Comparison of ENCODE assay signal across 12 cellular contexts in the genomic region with DNA sequence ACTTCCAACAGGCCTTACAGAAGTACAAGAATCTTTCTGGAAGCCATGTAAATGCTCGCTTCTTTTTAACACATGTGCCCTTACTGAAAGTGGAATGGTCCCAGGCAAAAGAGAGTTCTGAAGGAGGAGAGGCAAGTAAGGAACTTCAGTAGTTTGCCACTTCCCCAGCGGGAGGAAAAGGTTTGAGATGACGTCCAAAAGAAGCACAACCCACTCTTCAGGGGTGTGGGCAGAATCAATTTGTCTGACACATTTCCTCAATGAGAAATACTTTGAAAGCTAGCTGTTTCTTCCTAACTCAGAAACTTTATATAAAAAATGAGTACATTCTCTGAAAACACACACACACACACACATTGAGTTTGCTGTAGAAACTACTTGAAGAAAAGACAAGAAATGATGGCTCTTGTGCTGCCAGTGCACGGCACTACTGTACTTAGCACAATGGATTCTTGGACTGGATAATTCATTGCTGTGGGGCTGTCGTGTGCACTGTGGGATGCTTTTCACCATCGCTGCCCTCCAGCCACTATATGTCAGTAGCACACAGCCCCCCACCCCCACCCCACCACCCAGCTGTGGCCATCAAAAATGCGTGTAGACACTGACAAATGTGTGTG.
DNase-seq lines count a peak whose midpoint lies in the region; ATAC-seq lines count a peak whose summit lies in the region.
"Had no signal": no experiment of that assay in that cellular context is flagged by ENCODE, and none has a peak within 500 bp of the region (broad histone marks: within the 10 kb centered on the region; RNA-seq: fewer than 3 reads in every experiment).

No MANE protein-coding gene starts in this region.

- peaks cover 51% of the 10 kb centered on the region for H3K4me1 Mint-ChIP-seq in activated T-cell treated with anti-CD3 and anti-CD28 coated beads, Interleukin-2, amount 50 U/mL, for 4 hours (ENCODE audit: low read depth)
- peaks cover 66 to 98% of the 10 kb centered on the region in 2 donors for H3K4me1 Mint-ChIP-seq in immature natural killer cell

- H3K4me3 Mint-ChIP-seq in activated T-cell treated with anti-CD3 and anti-CD28 coated beads, Interleukin-2, amount 50 U/mL, for 4 hours, result peak overlapping the region; percentile 46
- peak overlapping the region in 2 of 5 donors; percentile 15 to 19 for H3K4me3 Mint-ChIP-seq in immature natural killer cell

- peaks cover 24% of the 10 kb centered on the region for H3K36me3 Mint-ChIP-seq in activated T-cell treated with anti-CD3 and anti-CD28 coated beads, Interleukin-2, amount 50 U/mL, for 4 hours (ENCODE audit: insufficient read depth)
- peaks cover 0 to 14% (median 0%) of the 10 kb centered on the region in 3 donors for H3K36me3 Mint-ChIP-seq in immature natural killer cell

- H3K27me3 Mint-ChIP-seq in activated T-cell treated with anti-CD3 and anti-CD28 coated beads, Interleukin-2, amount 50 U/mL, for 4 hours (ENCODE audit: low read depth), result no peaks in the 10 kb centered on the region
- peaks cover 0 to 4% (median 0%) of the 10 kb centered on the region in 3 donors for H3K27me3 Mint-ChIP-seq in immature natural killer cell (ENCODE audit: low read depth in 3 of 3)

- H3K9me3 Mint-ChIP-seq in activated T-cell treated with anti-CD3 and anti-CD28 coated beads, Interleukin-2, amount 50 U/mL, for 4 hours, result no peaks in the 10 kb centered on the region
- no peaks in the 10 kb centered on the region for H3K9me3 Mint-ChIP-seq in immature natural killer cell

- peak overlapping the region; percentile 20 to 79 (median 54) for H3K27ac Mint-ChIP-seq in immature natural killer cell

- ATAC-seq in activated T-cell treated with anti-CD3 and anti-CD28 coated beads, Interleukin-2, amount 50 U/mL, for 4 hours, result peak; percentile 85 to 88
- peak; percentile 83 for ATAC-seq in stimulated activated naive CD8-positive, alpha-beta T cell treated with anti-CD3 and anti-CD28 coated beads, Interleukin-15, Interleukin-2, amounts not matched to agents 100 U/mL and 50 U/mL, for 24 hours

- peak; percentile 3 for DNase-seq in activated CD4-positive, CD25-positive, alpha-beta regulatory T cell treated with anti-CD3 and anti-CD28 coated beads, Interleukin-2, amount 50 U/mL, for 16 hours (ENCODE audit: low read depth, low spot score)
- DNase-seq in activated CD4-positive, CD25-positive, alpha-beta regulatory T cell (lab: John Stamatoyannopoulos, UW), result no peak
- peak; percentile 11 for DNase-seq in activated T-cell treated with anti-CD3 and anti-CD28 coated beads, Interleukin-2, amount 50 U/mL, for 4 hours
- no peak for DNase-seq in immature natural killer cell
- peak; percentile 26 for DNase-seq in stimulated activated naive CD8-positive, alpha-beta T cell treated with anti-CD3 and anti-CD28 coated beads, Interleukin-15, Interleukin-2, amounts not matched to agents 100 U/mL and 50 U/mL, for 24 hours
- no peak for DNase-seq in NCI-H2227 treated with DMSO at 0.1 percent for 48 hours (lab: John Stamatoyannopoulos, UW)
- DNase-seq in HT-29 (ENCODE audit: low spot score), result no peak
- no peak for DNase-seq in activated effector memory CD4-positive, alpha-beta T cell treated with anti-CD3 and anti-CD28 coated beads, Interleukin-2, amount 50 U/mL, for 16 hours
- DNase-seq: 8988T; Calu3; effector CD8-positive, alpha-beta T cell; testis had no signal

Comparison
In these comparisons a context has a peak if more than half of its experiments do, and no peak if none do; other contexts are left out.
1. DNase-seq: peak in activated CD4-positive, CD25-positive, alpha-beta regulatory T cell treated with anti-CD3 and anti-CD28 coated beads, Interleukin-2, amount 50 U/mL, for 16 hours (single experiment), activated T-cell treated with anti-CD3 and anti-CD28 coated beads, Interleukin-2, amount 50 U/mL, for 4 hours (single experiment) and stimulated activated naive CD8-positive, alpha-beta T cell treated with anti-CD3 and anti-CD28 coated beads, Interleukin-15, Interleukin-2, amounts not matched to agents 100 U/mL and 50 U/mL, for 24 hours (single experiment); none in activated CD4-positive, CD25-positive, alpha-beta regulatory T cell (0 of 4), immature natural killer cell (0 of 3), NCI-H2227 treated with DMSO at 0.1 percent for 48 hours (single experiment), HT-29 (single experiment) and activated effector memory CD4-positive, alpha-beta T cell treated with anti-CD3 and anti-CD28 coated beads, Interleukin-2, amount 50 U/mL, for 16 hours (single experiment).